1 cellular context compared by ENCODE assay signal in genomic region chr9:132556226-132556625, GRCh38.
TF ChIP-seq lines count a peak whose summit lies in the region.

No MANE protein-coding gene starts in this region.

TF ChIP-seq in GM23338, 12 proteins besides CTCF, POLR2A, EP300 and RAD21 (continued from another document):
- TF ChIP-seq REST (IDR thresholded peaks at IDR 0.05; ENCODE audit: unreplicated experiment) (no peak), ZNF462 (CRISPR knock-in tag; IDR thresholded peaks at IDR 0.05) (no peak)
